In the genomic region with DNA sequence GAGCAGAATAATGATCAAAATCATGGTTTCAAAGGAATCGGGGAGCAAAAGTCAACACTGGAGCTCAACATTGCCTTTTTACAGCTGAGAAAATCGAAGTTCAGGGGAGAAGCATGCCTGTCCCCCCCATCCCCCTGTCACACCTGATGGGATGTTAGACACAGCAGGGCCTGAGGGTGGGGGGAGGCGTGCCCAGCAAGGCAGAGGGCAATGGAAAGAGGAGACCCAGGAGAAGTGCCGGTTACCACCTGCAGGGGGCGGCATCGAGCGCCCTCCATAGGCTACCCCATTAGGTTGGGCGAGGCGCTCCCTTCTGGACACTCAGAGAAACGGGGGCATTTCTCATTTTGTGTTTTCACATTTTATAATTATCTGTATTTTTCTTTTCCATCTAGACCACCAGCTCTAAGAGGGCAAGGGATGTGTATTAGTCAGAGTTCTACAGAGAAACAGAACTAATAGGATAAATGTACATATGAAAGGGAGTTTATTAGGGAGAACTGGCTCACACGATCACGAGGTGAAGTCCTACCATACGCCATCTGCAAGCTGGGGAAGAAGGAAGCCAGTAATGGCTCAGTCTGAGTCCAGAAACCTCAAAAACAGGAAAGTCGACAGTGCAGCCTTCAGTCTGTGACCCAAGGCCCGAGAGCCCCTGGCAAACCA, we compare ENCODE assay signal across 8 cellular contexts.
DNase-seq lines count a peak whose midpoint lies in the region; ATAC-seq and FAIRE-seq lines count a peak whose summit lies in the region.

No MANE protein-coding gene starts in this region.

- H3K56ac ChIP-seq in mesendoderm (ENCODE audit: low read length): no peak overlapping the region

- H3K79me1 ChIP-seq in mesendoderm (ENCODE audit: low read length): no peaks in the 10 kb centered on the region

- no peak overlapping the region for H3K4me2 ChIP-seq in mesendoderm (ENCODE audit: low read length)

- no peak overlapping the region for H2BK120ac ChIP-seq in mesendoderm (ENCODE audit: low read depth, low read length)

- H3K23ac ChIP-seq in mesendoderm (ENCODE audit: low read length): no peak overlapping the region

- H4K5ac ChIP-seq in mesendoderm (ENCODE audit: low read length): no peak overlapping the region

- peaks cover 7% of the 10 kb centered on the region for H3K27me3 Mint-ChIP-seq in activated naive CD8-positive, alpha-beta T cell treated with anti-CD3 and anti-CD28 coated beads for 36 hours

- H3K4me1 Mint-ChIP-seq in activated naive CD8-positive, alpha-beta T cell treated with anti-CD3 and anti-CD28 coated beads for 36 hours: no peaks in the 10 kb centered on the region

- no peak overlapping the region for H2AK5ac ChIP-seq in mesendoderm (ENCODE audit: low read length)

- H2BK15ac ChIP-seq in mesendoderm (replicated peaks; ENCODE audit: low read depth): no peak overlapping the region

- H3K4ac ChIP-seq in mesendoderm (ENCODE audit: low read depth, low read length): no peak overlapping the region

- H3K4me1 ChIP-seq in mesendoderm (ENCODE audit: control insufficient read depth, low read depth, low read length): peaks cover 3% of the 10 kb centered on the region

- H3K36me3 ChIP-seq in mesendoderm (ENCODE audit: control insufficient read depth, insufficient read depth, low read length): no peaks in the 10 kb centered on the region

- H3K27ac Mint-ChIP-seq in activated naive CD8-positive, alpha-beta T cell treated with anti-CD3 and anti-CD28 coated beads for 36 hours: no peak overlapping the region

- ATAC-seq in GM19463 (IDR thresholded peaks at IDR 0.05; ENCODE audit: unreplicated experiment) (peak; percentile 99), HG03432 (IDR thresholded peaks at IDR 0.05; ENCODE audit: unreplicated experiment) (peak; percentile 99)

- no peak overlapping the region for H3K9ac ChIP-seq in mesendoderm (ENCODE audit: low read length)

- no CpG with 5 or more reads among the region's 15 CpGs for WGBS in mesendoderm (ENCODE audit: extremely low coverage, insufficient coverage, low lambda C conversion rate)

- H3K18ac ChIP-seq in mesendoderm (ENCODE audit: low read length): no peak overlapping the region

- H3K36me3 Mint-ChIP-seq in activated naive CD8-positive, alpha-beta T cell treated with anti-CD3 and anti-CD28 coated beads for 36 hours: no peaks in the 10 kb centered on the region

- DNase-seq in NCI-H2081 (lab: John Stamatoyannopoulos, UW) (peak; percentile 31 to 57), NCI-H2081 treated with DMSO at 0.1 percent for 48 hours (lab: John Stamatoyannopoulos, UW) (no peak), RCC 7860 (ENCODE audit: low spot score) (peak; percentile 21), mesendoderm (peak; percentile 87)
- DNase-seq in activated naive CD8-positive, alpha-beta T cell treated with anti-CD3 and anti-CD28 coated beads for 36 hours: peak; percentile 61
- DNase-seq in effector CD4-positive, alpha-beta T cell: no peak

- H3K4me3 Mint-ChIP-seq in activated naive CD8-positive, alpha-beta T cell treated with anti-CD3 and anti-CD28 coated beads for 36 hours: no peak overlapping the region

- H3K27me3 ChIP-seq in mesendoderm (ENCODE audit: insufficient read depth, low read length, poor library complexity): no peaks in the 10 kb centered on the region

- no peak overlapping the region for H2BK5ac ChIP-seq in mesendoderm (ENCODE audit: low read length)

- no peak overlapping the region for H3K27ac ChIP-seq in mesendoderm (ENCODE audit: low read depth, low read length)

- no peak overlapping the region for H4K8ac ChIP-seq in mesendoderm (ENCODE audit: low read depth, low read length)

- FAIRE-seq in RCC 7860 (lab: Jason Lieb, UNC): no peak

- H3K4me3 ChIP-seq in mesendoderm (ENCODE audit: low read length): no peak overlapping the region

- H3K9me3 Mint-ChIP-seq in activated naive CD8-positive, alpha-beta T cell treated with anti-CD3 and anti-CD28 coated beads for 36 hours: no peaks in the 10 kb centered on the region

- no peaks in the 10 kb centered on the region for H3K79me2 ChIP-seq in mesendoderm (ENCODE audit: control insufficient read depth, insufficient read depth, low read length)

Comparison
In these comparisons a context has a peak if more than half of its experiments do, and no peak if none do; other contexts are left out.
1. DNase-seq: peak in NCI-H2081 (2 of 2), RCC 7860 (single experiment), activated naive CD8-positive, alpha-beta T cell treated with anti-CD3 and anti-CD28 coated beads for 36 hours (single experiment) and mesendoderm (single experiment); none in NCI-H2081 treated with DMSO at 0.1 percent for 48 hours (single experiment) and effector CD4-positive, alpha-beta T cell (single experiment).